ENCODE assay signal across 13 cellular contexts in the genomic region with DNA sequence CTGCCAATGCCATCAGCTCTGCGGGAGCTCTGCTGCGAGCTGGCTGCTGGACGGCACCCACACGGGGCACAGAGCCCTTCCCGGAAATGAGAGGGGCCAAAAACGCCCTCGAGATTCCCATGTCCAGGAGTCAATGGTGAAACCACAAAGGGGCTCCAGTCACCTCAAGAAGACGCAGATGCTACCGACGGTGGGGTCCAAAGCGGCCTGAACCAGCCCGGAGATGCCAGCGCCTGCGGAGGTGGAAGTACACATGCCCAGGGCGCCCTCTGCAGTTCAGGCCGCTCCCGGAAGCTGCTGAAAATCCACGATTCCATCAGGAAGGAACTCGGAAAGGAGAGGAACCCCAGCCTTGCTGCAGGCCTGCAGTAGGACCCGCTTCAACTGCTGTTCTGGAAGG.
DNase-seq lines count a peak whose midpoint lies in the region; ATAC-seq and TF ChIP-seq lines count a peak whose summit lies in the region.
"Had no signal": no experiment of that assay in that cellular context is flagged by ENCODE, and none has a peak within 500 bp of the region (broad histone marks: within the 10 kb centered on the region; RNA-seq: fewer than 3 reads in every experiment).

No MANE protein-coding gene starts in this region.

- peak; percentile 46; the same call in 1 of the 2 replicates for ATAC-seq in HCT116
- no peak for ATAC-seq in activated CD8-positive, alpha-beta memory T cell treated with anti-CD3 and anti-CD28 coated beads, Interleukin-2, amount 10 ng/mL, durations not matched to agents 7 days and 5 days

- peaks cover 5% of the 10 kb centered on the region for H3K27me3 ChIP-seq in HCT116 (ENCODE audit: insufficient read depth, low read length)

- no peaks in the 10 kb centered on the region for H3K4me1 ChIP-seq in HCT116 (ENCODE audit: control insufficient read depth in 1 of 2, insufficient read depth in 2 of 2, low read length in 2 of 2)

- no peaks in the 10 kb centered on the region for H3K79me2 ChIP-seq in HCT116 (ENCODE audit: insufficient read depth, low read length)

- peaks cover 13% of the 10 kb centered on the region for H3K27me3 Mint-ChIP-seq in activated CD8-positive, alpha-beta memory T cell treated with anti-CD3 and anti-CD28 coated beads, Interleukin-2, amount 10 ng/mL, durations not matched to agents 7 days and 5 days
- no peaks in the 10 kb centered on the region for H3K27me3 Mint-ChIP-seq in MCF 10A (ENCODE audit: insufficient read depth, unreplicated experiment)

- H3K27ac ChIP-seq in 22Rv1, result no peak overlapping the region
- no peak overlapping the region for H3K27ac ChIP-seq in HCT116 (ENCODE audit: low read depth, low read length)

- H3K36me3 ChIP-seq in HCT116 (ENCODE audit: control insufficient read depth in 1 of 2, insufficient read depth in 2 of 2, low read length in 2 of 2), result no peaks in the 10 kb centered on the region

- in situ Hi-C loops in astrocyte of the spinal cord (cut with HindIII; ENCODE audit: low sequenced_read_pairs), result no loop called here

- BruUV-seq in HCT116 (replicated peaks; lab: Mats Ljungman, UMichigan) (no TSS peak), MCF 10A (replicated peaks; lab: Mats Ljungman, UMichigan) (no TSS peak)

- H3K4me1 Mint-ChIP-seq in activated CD8-positive, alpha-beta memory T cell treated with anti-CD3 and anti-CD28 coated beads, Interleukin-2, amount 10 ng/mL, durations not matched to agents 7 days and 5 days, result no peaks in the 10 kb centered on the region
- H3K4me1 Mint-ChIP-seq in MCF 10A (ENCODE audit: insufficient read depth, unreplicated experiment), result no peaks in the 10 kb centered on the region
- H3K4me1 Mint-ChIP-seq: brain, CD14-positive monocyte had no signal

- H4K20me1 ChIP-seq in HCT116 (ENCODE audit: insufficient read depth), result no peaks in the 10 kb centered on the region

- no peaks in the 10 kb centered on the region for H3K9me3 ChIP-seq in HCT116 (ENCODE audit: control insufficient read depth in 1 of 2, insufficient read depth in 1 of 2, low read depth in 1 of 2, low read length in 2 of 2)

- peak; percentile 19; the same call in 1 of the 2 replicates for TF ChIP-seq RAD21 in HCT116 (IDR thresholded peaks at IDR 0.05; ENCODE audit: low read depth)

- no peak overlapping the region for H3K4me2 ChIP-seq in HCT116 (ENCODE audit: low read length)

- H3K9me2 ChIP-seq in HCT116 (ENCODE audit: insufficient read depth), result no peaks in the 10 kb centered on the region

- no peaks in the 10 kb centered on the region for H3K9me3 Mint-ChIP-seq in activated CD8-positive, alpha-beta memory T cell treated with anti-CD3 and anti-CD28 coated beads, Interleukin-2, amount 10 ng/mL, durations not matched to agents 7 days and 5 days (ENCODE audit: low read depth)
- H3K9me3 Mint-ChIP-seq in MCF 10A (ENCODE audit: unreplicated experiment), result no peaks in the 10 kb centered on the region
- H3K9me3 Mint-ChIP-seq: brain, CD14-positive monocyte had no signal

- no peak overlapping the region for H2AFZ ChIP-seq in HCT116 (ENCODE audit: low read depth, low read length, poor library complexity, severe bottlenecking)

- TF ChIP-seq CTCF in 22Rv1 (IDR thresholded peaks at IDR 0.05) (peak; percentile 74), HCT116 (IDR thresholded peaks at IDR 0.05 in 2 of 3, conservative IDR thresholded peaks at IDR 0.05 in 1 of 3; ENCODE audit: borderline replicate concordance in 1 of 3, insufficient read depth in 1 of 3, low read depth in 2 of 3, low read length in 2 of 3) (peak in 2 of 3 experiments; percentile 39 to 40; a peak in 3 of 6 replicates), astrocyte of the spinal cord (IDR thresholded peaks at IDR 0.05; ENCODE audit: low read depth, low read length) (peak; percentile 32), GM10248 (IDR thresholded peaks at IDR 0.05; ENCODE audit: control extremely low read depth, extremely low read depth, low read depth, missing control alignments) (no peak), MCF 10A (IDR thresholded peaks at IDR 0.05; ENCODE audit: unreplicated experiment) (no peak)

- CTCF ChIA-PET in HCT116 (lab: Charles Lee), result no interaction called here
- CTCF ChIA-PET in activated CD8-positive, alpha-beta memory T cell treated with anti-CD3 and anti-CD28 coated beads, Interleukin-2, amount 10 ng/mL, durations not matched to agents 7 days and 5 days (lab: Charles Lee), result no interaction called here
- CTCF ChIA-PET in GM10248 (lab: Yijun Ruan, JAX), result interaction anchor here (1.3 kb wide), 1 partner anchor 15 kb away, joined by 4 read pairs; no protein-coding TSS in a partner anchor
- CTCF ChIA-PET in MCF 10A (lab: Yijun Ruan, JAX), result interaction anchor here (0.6 kb wide), 1 partner anchor 222 kb away, joined by 3 read pairs; no protein-coding TSS in a partner anchor

- H3K9ac ChIP-seq in HCT116 (ENCODE audit: low read length), result no peak overlapping the region

- RAD21 ChIA-PET in HCT116 (lab: Charles Lee; ENCODE audit: low non-redundant PET in 1 of 2, low total read pairs in 2 of 2, uncharacterized antibody in 2 of 2, unreplicated experiment in 2 of 2), result no interaction called here

- H3K4me3 ChIP-seq in HCT116 (replicated peaks in 1 of 2; ENCODE audit: low read depth in 1 of 2, low read length in 2 of 2), result no peak overlapping the region
- H3K4me3 ChIP-seq in astrocyte of the spinal cord (ENCODE audit: low read depth, low read length), result no peak overlapping the region

- POLR2A ChIA-PET in HCT116 (lab: Charles Lee), result no interaction called here
- POLR2A ChIA-PET in GM10248 (lab: Yijun Ruan, JAX), result no interaction called here
- POLR2A ChIA-PET in MCF 10A (lab: Yijun Ruan, JAX), result no interaction called here

- no peak overlapping the region for H3K27ac Mint-ChIP-seq in activated CD8-positive, alpha-beta memory T cell treated with anti-CD3 and anti-CD28 coated beads, Interleukin-2, amount 10 ng/mL, durations not matched to agents 7 days and 5 days
- H3K27ac Mint-ChIP-seq in MCF 10A (ENCODE audit: low read depth, unreplicated experiment), result no peak overlapping the region
- H3K27ac Mint-ChIP-seq: brain, CD14-positive monocyte had no signal

- no peak overlapping the region for H3K4me3 Mint-ChIP-seq in activated CD8-positive, alpha-beta memory T cell treated with anti-CD3 and anti-CD28 coated beads, Interleukin-2, amount 10 ng/mL, durations not matched to agents 7 days and 5 days
- H3K4me3 Mint-ChIP-seq in MCF 10A (ENCODE audit: unreplicated experiment), result no peak overlapping the region
- H3K4me3 Mint-ChIP-seq: brain, CD14-positive monocyte had no signal

- TF ChIP-seq POLR2A in HCT116 (IDR thresholded peaks at IDR 0.05; ENCODE audit: borderline replicate concordance, extremely low read depth, insufficient read depth, insufficient read length), result no peak

- no peaks in the 10 kb centered on the region for H3K36me3 Mint-ChIP-seq in activated CD8-positive, alpha-beta memory T cell treated with anti-CD3 and anti-CD28 coated beads, Interleukin-2, amount 10 ng/mL, durations not matched to agents 7 days and 5 days
- no peaks in the 10 kb centered on the region for H3K36me3 Mint-ChIP-seq in MCF 10A (ENCODE audit: insufficient read depth, unreplicated experiment)
- H3K36me3 Mint-ChIP-seq: brain, CD14-positive monocyte had no signal

- intact Hi-C loops in HCT116 (cut with micrococcal nuclease) (no loop called here), MCF 10A (cut with micrococcal nuclease) (no loop called here)

- DNase-seq in HCT116 (ENCODE audit: low read depth, low spot score) (no peak), astrocyte of the spinal cord (ENCODE audit: low read depth, low spot score) (no peak), iPS-NIHi11 (ENCODE audit: low spot score) (peak; percentile 52), AG08395 (ENCODE audit: low spot score) (no peak), GM10248 (ENCODE audit: extremely low spot score) (no peak), MCF 10A (ENCODE audit: unreplicated experiment) (no peak)
- no peak for DNase-seq in activated CD8-positive, alpha-beta memory T cell treated with anti-CD3 and anti-CD28 coated beads, Interleukin-2, amount 10 ng/mL, durations not matched to agents 7 days and 5 days
- DNase-seq: activated CD8-positive, alpha-beta memory T cell treated with anti-CD3 and anti-CD28 coated beads, Interleukin-2, amount 50 U/mL, for 48 hours; KG1; T-helper 2 cell had no signal

TF ChIP-seq in HCT116, 20 proteins besides CTCF, POLR2A, EP300 and RAD21 (continues in another document):
- TF ChIP-seq SP1 (IDR thresholded peaks at IDR 0.05; ENCODE audit: low read depth) (no peak), EZH2 (IDR thresholded peaks at IDR 0.05) (no peak), POLR2AphosphoS5 (IDR thresholded peaks at IDR 0.05; ENCODE audit: low read depth, low read length) (no peak), YY1 (IDR thresholded peaks at IDR 0.05; ENCODE audit: extremely low read depth, insufficient replicate concordance, low read depth, low read length) (no peak), ELF1 (IDR thresholded peaks at IDR 0.05; ENCODE audit: borderline replicate concordance, low read depth) (no peak), CEBPB (IDR thresholded peaks at IDR 0.05; ENCODE audit: low read depth) (no peak)
- TF ChIP-seq, protein P1, sequence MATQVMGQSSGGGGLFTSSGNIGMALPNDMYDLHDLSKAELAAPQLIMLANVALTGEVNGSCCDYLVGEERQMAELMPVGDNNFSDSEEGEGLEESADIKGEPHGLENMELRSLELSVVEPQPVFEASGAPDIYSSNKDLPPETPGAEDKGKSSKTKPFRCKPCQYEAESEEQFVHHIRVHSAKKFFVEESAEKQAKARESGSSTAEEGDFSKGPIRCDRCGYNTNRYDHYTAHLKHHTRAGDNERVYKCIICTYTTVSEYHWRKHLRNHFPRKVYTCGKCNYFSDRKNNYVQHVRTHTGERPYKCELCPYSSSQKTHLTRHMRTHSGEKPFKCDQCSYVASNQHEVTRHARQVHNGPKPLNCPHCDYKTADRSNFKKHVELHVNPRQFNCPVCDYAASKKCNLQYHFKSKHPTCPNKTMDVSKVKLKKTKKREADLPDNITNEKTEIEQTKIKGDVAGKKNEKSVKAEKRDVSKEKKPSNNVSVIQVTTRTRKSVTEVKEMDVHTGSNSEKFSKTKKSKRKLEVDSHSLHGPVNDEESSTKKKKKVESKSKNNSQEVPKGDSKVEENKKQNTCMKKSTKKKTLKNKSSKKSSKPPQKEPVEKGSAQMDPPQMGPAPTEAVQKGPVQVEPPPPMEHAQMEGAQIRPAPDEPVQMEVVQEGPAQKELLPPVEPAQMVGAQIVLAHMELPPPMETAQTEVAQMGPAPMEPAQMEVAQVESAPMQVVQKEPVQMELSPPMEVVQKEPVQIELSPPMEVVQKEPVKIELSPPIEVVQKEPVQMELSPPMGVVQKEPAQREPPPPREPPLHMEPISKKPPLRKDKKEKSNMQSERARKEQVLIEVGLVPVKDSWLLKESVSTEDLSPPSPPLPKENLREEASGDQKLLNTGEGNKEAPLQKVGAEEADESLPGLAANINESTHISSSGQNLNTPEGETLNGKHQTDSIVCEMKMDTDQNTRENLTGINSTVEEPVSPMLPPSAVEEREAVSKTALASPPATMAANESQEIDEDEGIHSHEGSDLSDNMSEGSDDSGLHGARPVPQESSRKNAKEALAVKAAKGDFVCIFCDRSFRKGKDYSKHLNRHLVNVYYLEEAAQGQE (IDR thresholded peaks at IDR 0.05; ENCODE audit: low read depth), result no peak
- TF ChIP-seq, protein P2, sequence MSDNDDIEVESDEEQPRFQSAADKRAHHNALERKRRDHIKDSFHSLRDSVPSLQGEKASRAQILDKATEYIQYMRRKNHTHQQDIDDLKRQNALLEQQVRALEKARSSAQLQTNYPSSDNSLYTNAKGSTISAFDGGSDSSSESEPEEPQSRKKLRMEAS (IDR thresholded peaks at IDR 0.05), result no peak

Comparison
In these comparisons a context has a peak if more than half of its experiments do, and no peak if none do; other contexts are left out.
1. CTCF ChIP-seq: peak in 22Rv1 (single experiment), HCT116 (2 of 3) and astrocyte of the spinal cord (single experiment); none in GM10248 (single experiment) and MCF 10A (single experiment).
2. CTCF ChIA-PET loops: an anchor here in GM10248 (1.3 kb wide) and MCF 10A (0.6 kb wide); none called in HCT116 and activated CD8-positive, alpha-beta memory T cell treated with anti-CD3 and anti-CD28 coated beads, Interleukin-2, amount 10 ng/mL, durations not matched to agents 7 days and 5 days.